Comparison of ENCODE assay signal across 14 cellular contexts in the genomic region with DNA sequence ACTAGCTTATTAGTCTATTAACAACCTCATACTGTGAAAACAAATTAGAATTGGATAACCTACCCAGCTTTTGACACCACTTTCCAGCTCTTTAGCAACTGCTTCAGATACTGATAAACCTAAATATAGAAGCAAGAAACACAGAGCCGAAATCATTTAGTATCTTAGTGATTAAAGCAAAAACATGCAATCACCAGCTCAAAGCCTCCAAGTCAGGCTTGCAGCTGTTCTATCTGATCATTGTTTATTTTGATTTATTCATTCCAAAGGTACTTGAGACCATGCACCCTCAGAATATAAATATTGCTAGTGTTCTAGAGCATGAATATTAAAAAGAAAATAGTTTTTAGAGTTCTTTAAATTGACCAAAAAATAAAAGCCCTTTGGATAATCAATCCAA.
"Had no signal": no experiment of that assay in that cellular context is flagged by ENCODE, and none has a peak within 500 bp of the region (broad histone marks: within the 10 kb centered on the region; RNA-seq: fewer than 3 reads in every experiment).

No MANE protein-coding gene starts in this region.

- H3K27ac ChIP-seq: ascending aorta, esophagus muscularis mucosa, neutrophil had no signal

- H3K36me3 ChIP-seq: ascending aorta, esophagus muscularis mucosa, neutrophil had no signal

- H3K27me3 ChIP-seq: ascending aorta, esophagus muscularis mucosa, neutrophil had no signal

- H3K4me1 ChIP-seq: ascending aorta had no signal

- H3K9me3 ChIP-seq: ascending aorta, esophagus muscularis mucosa, neutrophil had no signal

- DNase-seq: activated CD4-positive, alpha-beta memory T cell treated with anti-CD3 and anti-CD28 coated beads for 36 hours; activated CD4-positive, alpha-beta T cell treated with anti-CD3 and anti-CD28 coated beads for 36 hours; activated CD8-positive, alpha-beta memory T cell treated with anti-CD3 and anti-CD28 coated beads, Interleukin-2, amount 10 ng/mL, durations not matched to agents 7 days and 5 days; activated naive CD4-positive, alpha-beta T cell treated with anti-CD3 and anti-CD28 coated beads for 36 hours; activated naive CD8-positive, alpha-beta T cell treated with anti-CD3 and anti-CD28 coated beads, Interleukin-2, amount 50 U/mL, for 24 hours; activated T-cell treated with anti-CD3 and anti-CD28 coated beads, Interleukin-2, amount 50 U/mL, for 1 hour; foreskin fibroblast; naive thymus-derived CD4-positive, alpha-beta T cell; stimulated activated naive CD8-positive, alpha-beta T cell treated with anti-CD3 and anti-CD28 coated beads, Interleukin-15, Interleukin-2, amounts not matched to agents 100 U/mL and 50 U/mL, for 24 hours; T-helper 17 cell; trophoblast cell had no signal

- ATAC-seq: activated CD4-positive, alpha-beta T cell treated with anti-CD3 and anti-CD28 coated beads for 36 hours; activated CD8-positive, alpha-beta memory T cell treated with anti-CD3 and anti-CD28 coated beads, Interleukin-2, amount 10 ng/mL, durations not matched to agents 7 days and 5 days; activated naive CD8-positive, alpha-beta T cell treated with anti-CD3 and anti-CD28 coated beads, Interleukin-2, amount 50 U/mL, for 24 hours; naive thymus-derived CD4-positive, alpha-beta T cell; stimulated activated naive CD8-positive, alpha-beta T cell treated with anti-CD3 and anti-CD28 coated beads, Interleukin-15, Interleukin-2, amounts not matched to agents 100 U/mL and 50 U/mL, for 24 hours; T-helper 17 cell had no signal

- H3K4me3 ChIP-seq: ascending aorta, esophagus muscularis mucosa had no signal
